Comparison of ENCODE assay signal across 13 cellular contexts in genomic region chr14:86296173-86296572, GRCh38.
DNase-seq lines count a peak whose midpoint lies in the region; ATAC-seq and TF ChIP-seq lines count a peak whose summit lies in the region.
"Had no signal": no experiment of that assay in that cellular context is flagged by ENCODE, and none has a peak within 500 bp of the region (broad histone marks: within the 10 kb centered on the region; RNA-seq: fewer than 3 reads in every experiment).

No MANE protein-coding gene starts in this region.

- H3K9me3 ChIP-seq in sigmoid colon = no peaks in the 10 kb centered on the region
- peaks cover 13% of the 10 kb centered on the region for H3K9me3 ChIP-seq in left ventricle myocardium inferior (replicated peaks)
- peaks cover 5% of the 10 kb centered on the region for H3K9me3 ChIP-seq in suprapubic skin

- H3K4me3 ChIP-seq in cardiac fibroblast (replicated peaks in 1 of 2; ENCODE audit: low read depth in 2 of 2, low read length in 2 of 2) = no peak overlapping the region
- H3K4me3 ChIP-seq in sigmoid colon = no peak overlapping the region
- no peak overlapping the region for H3K4me3 ChIP-seq in left ventricle myocardium inferior
- H3K4me3 ChIP-seq in suprapubic skin = no peak overlapping the region

- no peak for TF ChIP-seq CTCF in cardiac fibroblast (IDR thresholded peaks at IDR 0.05; ENCODE audit: low read depth, low read length)
- TF ChIP-seq CTCF in sigmoid colon (IDR thresholded peaks at IDR 0.05) = no peak
- TF ChIP-seq CTCF in left ventricle myocardium inferior (IDR thresholded peaks at IDR 0.05; ENCODE audit: borderline replicate concordance) = no peak
- TF ChIP-seq CTCF in suprapubic skin (IDR thresholded peaks at IDR 0.05) = no peak

- peak; percentile 0 for DNase-seq in A172 (ENCODE audit: low spot score)
- DNase-seq in GM03348 (ENCODE audit: low spot score) = peak; percentile 3
- peak; percentile 99 for DNase-seq in NCI-H2171 treated with DMSO at 0.1 percent for 48 hours (lab: John Stamatoyannopoulos, UW)
- DNase-seq in cardiac fibroblast (ENCODE audit: low read depth in 2 of 2) = peak; percentile 0 to 85
- no peak for DNase-seq in sigmoid colon
- no peak for DNase-seq in left ventricle myocardium inferior
- DNase-seq in suprapubic skin (ENCODE audit: low spot score in 2 of 2) = no peak
- DNase-seq: activated CD8-positive, alpha-beta memory T cell treated with anti-CD3 and anti-CD28 coated beads, Interleukin-2, amount 10 ng/mL, durations not matched to agents 7 days and 5 days; foreskin melanocyte; NK-92 treated with Interleukin-12 subunit alpha and Interleukin-12 subunit beta, amount 100 ng/mL, for 24 hours; stimulated activated CD4-positive, alpha-beta T cell treated with anti-CD3 and anti-CD28 coated beads, Interleukin-4, amount 100 ng/mL, for 4 hours had no signal

- intact Hi-C loops in sigmoid colon (cut with DNase I) (no loop called here), left ventricle myocardium inferior (cut with micrococcal nuclease) (no loop called here)

- H3K4me1 ChIP-seq in sigmoid colon (no peaks in the 10 kb centered on the region), left ventricle myocardium inferior (no peaks in the 10 kb centered on the region), suprapubic skin (no peaks in the 10 kb centered on the region)

- WGBS in sigmoid colon, 2 donors = 63 to 79% methylated on average over 1 of the region's 1 CpG
- WGBS in suprapubic skin = 73% methylated on average over 1 of the region's 1 CpG

- H3K36me3 ChIP-seq in sigmoid colon (no peaks in the 10 kb centered on the region), left ventricle myocardium inferior (no peaks in the 10 kb centered on the region), suprapubic skin (no peaks in the 10 kb centered on the region)

- no peak for TF ChIP-seq EP300 in sigmoid colon (IDR thresholded peaks at IDR 0.05)
- TF ChIP-seq EP300 in suprapubic skin (IDR thresholded peaks at IDR 0.05) = no peak

- no peak for ATAC-seq in GM21360 (IDR thresholded peaks at IDR 0.05; ENCODE audit: unreplicated experiment)
- ATAC-seq: activated CD8-positive, alpha-beta memory T cell treated with anti-CD3 and anti-CD28 coated beads, Interleukin-2, amount 10 ng/mL, durations not matched to agents 7 days and 5 days had no signal

- H3K27me3 ChIP-seq in sigmoid colon (no peaks in the 10 kb centered on the region), left ventricle myocardium inferior (ENCODE audit: low read depth) (no peaks in the 10 kb centered on the region), suprapubic skin (no peaks in the 10 kb centered on the region)

- H3K27ac ChIP-seq in sigmoid colon (no peak overlapping the region), left ventricle myocardium inferior (replicated peaks) (no peak overlapping the region), suprapubic skin (no peak overlapping the region)
- H3K27ac ChIP-seq: HL-60 had no signal

- TF ChIP-seq POLR2A in sigmoid colon (IDR thresholded peaks at IDR 0.05) (no peak), suprapubic skin (IDR thresholded peaks at IDR 0.05) (no peak)

Comparison
In these comparisons a context has a peak if more than half of its experiments do, and no peak if none do; other contexts are left out.
1. DNase-seq: peak in A172 (single experiment), GM03348 (single experiment), NCI-H2171 treated with DMSO at 0.1 percent for 48 hours (single experiment) and cardiac fibroblast (2 of 2); none in sigmoid colon (single experiment), left ventricle myocardium inferior (single experiment) and suprapubic skin (0 of 2).